ENCODE assay signal across 8 cellular contexts in the genomic region with DNA sequence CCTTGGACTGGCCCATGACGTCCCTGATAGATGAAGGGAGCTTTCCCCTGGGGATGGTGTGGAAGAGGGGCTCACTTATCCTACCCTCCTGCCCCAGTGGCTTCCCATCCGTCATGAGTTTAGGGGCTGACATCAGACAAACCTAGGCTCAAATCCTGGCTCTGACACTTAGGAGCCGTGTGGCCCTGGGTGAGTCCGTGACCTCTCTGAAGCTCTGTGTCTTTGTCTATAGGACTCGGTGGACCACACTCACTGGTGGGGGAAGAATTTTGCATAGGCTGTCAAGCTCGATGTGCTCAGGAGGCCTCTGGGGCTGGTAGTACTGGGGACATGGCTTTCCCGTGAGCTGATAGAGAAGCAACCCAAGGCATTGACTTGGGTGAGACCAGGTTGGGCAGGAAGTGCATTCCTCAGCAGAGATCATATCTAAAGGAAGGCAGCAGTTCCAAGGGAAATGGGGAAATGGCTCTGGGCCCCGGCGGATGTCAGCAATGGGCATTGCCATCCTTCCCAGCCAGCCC. TPM values are rescaled to one million over a fixed set of nuclear protein-coding genes. Genes with fewer than 3 reads are reported as not detected.
DNase-seq lines count a peak whose midpoint lies in the region; TF ChIP-seq lines count a peak whose summit lies in the region.

No MANE protein-coding gene starts in this region.

- H3K4me1 ChIP-seq in sigmoid colon (peaks cover 0 to 18% (median 13%) of the 10 kb centered on the region in 4 donors), Caco-2 (no peaks in the 10 kb centered on the region)

- H3K27me3 Mint-ChIP-seq in endothelial cell (ENCODE audit: unreplicated experiment), result peaks cover 1% of the 10 kb centered on the region
- H3K27me3 Mint-ChIP-seq in Caco-2 (ENCODE audit: insufficient read depth, unreplicated experiment), result peaks cover 3% of the 10 kb centered on the region

- H3K4me3 Mint-ChIP-seq in endothelial cell (ENCODE audit: unreplicated experiment), result peak overlapping the region; percentile 95
- H3K4me3 Mint-ChIP-seq in Caco-2 (ENCODE audit: unreplicated experiment), result no peak overlapping the region

- no peak for TF ChIP-seq EP300 in sigmoid colon (IDR thresholded peaks at IDR 0.05)

- H3K36me3 Mint-ChIP-seq in endothelial cell (ENCODE audit: low read depth, unreplicated experiment), result peaks cover 5% of the 10 kb centered on the region
- H3K36me3 Mint-ChIP-seq in Caco-2 (ENCODE audit: insufficient read depth, unreplicated experiment), result no peaks in the 10 kb centered on the region

- H3K9me3 Mint-ChIP-seq in endothelial cell (ENCODE audit: unreplicated experiment), result no peaks in the 10 kb centered on the region
- no peaks in the 10 kb centered on the region for H3K9me3 Mint-ChIP-seq in Caco-2 (ENCODE audit: unreplicated experiment)

- H3K27me3 ChIP-seq in sigmoid colon (no peaks in the 10 kb centered on the region), Caco-2 (replicated peaks; ENCODE audit: control insufficient read depth, insufficient read depth, low read length) (no peaks in the 10 kb centered on the region)

- CTCF ChIA-PET in Caco-2 (lab: Charles Lee), result no interaction called here

- peak overlapping the region; percentile 82 to 92 (median 86) for H3K27ac ChIP-seq in sigmoid colon

- H3K4me1 Mint-ChIP-seq in endothelial cell (ENCODE audit: unreplicated experiment) (peaks cover 19% of the 10 kb centered on the region), Caco-2 (ENCODE audit: low read depth, unreplicated experiment) (peaks cover 11% of the 10 kb centered on the region)

- no peaks in the 10 kb centered on the region for H3K9me3 ChIP-seq in sigmoid colon
- no peaks in the 10 kb centered on the region for H3K9me3 ChIP-seq in Caco-2

- peak; percentile 58 for DNase-seq in GM19238 (ENCODE audit: insufficient read length, low spot score)
- peak; percentile 22 for DNase-seq in endothelial cell (ENCODE audit: low spot score)
- DNase-seq in sigmoid colon, result no peak
- DNase-seq in DMS 273 (lab: John Stamatoyannopoulos, UW; ENCODE audit: unreplicated experiment), result no peak
- no peak for DNase-seq in Caco-2
- no peak for DNase-seq in COLO829 (ENCODE audit: low spot score)
- DNase-seq in NCI-H1417 (lab: John Stamatoyannopoulos, UW), result no peak

- BruUV-seq in Caco-2 (replicated peaks; lab: Mats Ljungman, UMichigan), result no TSS peak

- H3K27ac Mint-ChIP-seq in endothelial cell (ENCODE audit: unreplicated experiment) (peak overlapping the region; percentile 93), Caco-2 (ENCODE audit: unreplicated experiment) (no peak overlapping the region)

- POLR2A ChIA-PET in Caco-2 (lab: Charles Lee), result interaction anchor here (0.5 to 1.0 kb wide), 2 partner anchors 12 to 21 kb away, joined by 3 to 9 read pairs; partner anchors contain the start of gene SLC44A2

- WGBS in sigmoid colon, 2 donors, result 49 to 82% methylated on average over 9 of the region's 9 CpGs

- peak; percentile 70 for TF ChIP-seq POLR2A in Raji (IDR thresholded peaks at IDR 0.05; ENCODE audit: insufficient read depth, low read depth, low read length)
- TF ChIP-seq POLR2A in sigmoid colon (IDR thresholded peaks at IDR 0.05), result no peak

- H3K4me3 ChIP-seq in sigmoid colon (no peak overlapping the region), Caco-2 (ENCODE audit: low read depth, low read length) (no peak overlapping the region)

- TF ChIP-seq CTCF in endothelial cell (IDR thresholded peaks at IDR 0.05; ENCODE audit: unreplicated experiment) (no peak), sigmoid colon (IDR thresholded peaks at IDR 0.05) (no peak), Caco-2 (IDR thresholded peaks at IDR 0.05; ENCODE audit: insufficient read depth in 1 of 2, low read depth in 1 of 2, low read length in 1 of 2, severe bottlenecking in 1 of 2, unreplicated experiment in 1 of 2) (no peak)

- intact Hi-C loops in sigmoid colon (cut with DNase I) (no loop called here), Caco-2 (cut with micrococcal nuclease; ENCODE audit: unreplicated experiment) (no loop called here)

- no peaks in the 10 kb centered on the region for H3K36me3 ChIP-seq in sigmoid colon
- H3K36me3 ChIP-seq in Caco-2 (ENCODE audit: control insufficient read depth, insufficient read depth, low read length), result no peaks in the 10 kb centered on the region

RNA-seq across cellular contexts. Expression of gene AP1M2, which starts 17.4 kb away (rescaled TPM):
- total RNA-seq in endothelial cell (ENCODE audit: unreplicated experiment) (7.5 TPM), sigmoid colon (1 to 10 TPM in 2 of 4 donors, not detected in 2; 1.1 to 3.0 TPM), Caco-2 (2022) (191 and 196 TPM in 2 replicates)
- 100 to 1,000 TPM in 2 of 3 donors, 10 to 100 TPM in 1; 95.8 to 178 (median 150) TPM for polyA plus RNA-seq in sigmoid colon

RNA-seq across cellular contexts. Expression of gene SLC44A2, which starts 20.8 kb away (rescaled TPM):
- total RNA-seq in endothelial cell (ENCODE audit: unreplicated experiment) (272 TPM), sigmoid colon (10 to 100 TPM; 19.3 to 31.0 (median 25.3) TPM), Caco-2 (2022) (119 and 120 TPM in 2 replicates)
- polyA plus RNA-seq in sigmoid colon, result 10 to 100 TPM; 12.9 to 88.6 (median 23.4) TPM

RNA-seq across cellular contexts. Expression of gene CDKN2D, which starts 35.7 kb away (rescaled TPM):
- total RNA-seq in endothelial cell (ENCODE audit: unreplicated experiment) (8.1 TPM), sigmoid colon (10 to 100 TPM in 3 of 4 donors, 1 to 10 TPM in 1; 7.5 to 14.9 (median 11.3) TPM), Caco-2 (2022) (5.0 and 5.8 TPM in 2 replicates)
- polyA plus RNA-seq in sigmoid colon, result 10 to 100 TPM; 17.4 to 28.2 (median 17.8) TPM

RNA-seq across cellular contexts. Expression of gene KRI1, which starts 38.7 kb away (rescaled TPM):
- total RNA-seq in endothelial cell (ENCODE audit: unreplicated experiment), result 25.2 TPM
- 10 to 100 TPM; 13.6 to 21.1 (median 16.1) TPM for total RNA-seq in sigmoid colon
- 10 to 100 TPM in 2 of 3 donors, 1 to 10 TPM in 1; 7.2 to 28.9 (median 11.4) TPM for polyA plus RNA-seq in sigmoid colon
- total RNA-seq in Caco-2 (2022), result 27.0 and 27.5 TPM in 2 replicates

RNA-seq across cellular contexts. Expression of gene ILF3, which starts 49.6 kb away (rescaled TPM):
- total RNA-seq in endothelial cell (ENCODE audit: unreplicated experiment) (330 TPM), sigmoid colon (100 to 1,000 TPM in 2 of 4 donors, 10 to 100 TPM in 2; 83.5 to 109 (median 94.8) TPM), Caco-2 (2022) (399 and 401 TPM in 2 replicates)
- 100 to 1,000 TPM in 1 of 3 donors, 10 to 100 TPM in 2; 25.7 to 146 (median 30.6) TPM for polyA plus RNA-seq in sigmoid colon

Comparison
In these comparisons a context has a peak if more than half of its experiments do, and no peak if none do; other contexts are left out.
1. DNase-seq: peak in GM19238 (single experiment) and endothelial cell (single experiment); none in sigmoid colon (single experiment), DMS 273 (single experiment), Caco-2 (0 of 2), COLO829 (single experiment) and NCI-H1417 (0 of 3).
2. RNA of gene AP1M2, which starts 17.4 kb away (total RNA-seq): 191 to 196 TPM in Caco-2; 7.5 TPM in endothelial cell (single experiment) and 1.1 to 3.0 TPM in sigmoid colon; every median in the first group is over 10 times any median in the second.